20 cellular contexts compared by ENCODE assay signal in the genomic region with DNA sequence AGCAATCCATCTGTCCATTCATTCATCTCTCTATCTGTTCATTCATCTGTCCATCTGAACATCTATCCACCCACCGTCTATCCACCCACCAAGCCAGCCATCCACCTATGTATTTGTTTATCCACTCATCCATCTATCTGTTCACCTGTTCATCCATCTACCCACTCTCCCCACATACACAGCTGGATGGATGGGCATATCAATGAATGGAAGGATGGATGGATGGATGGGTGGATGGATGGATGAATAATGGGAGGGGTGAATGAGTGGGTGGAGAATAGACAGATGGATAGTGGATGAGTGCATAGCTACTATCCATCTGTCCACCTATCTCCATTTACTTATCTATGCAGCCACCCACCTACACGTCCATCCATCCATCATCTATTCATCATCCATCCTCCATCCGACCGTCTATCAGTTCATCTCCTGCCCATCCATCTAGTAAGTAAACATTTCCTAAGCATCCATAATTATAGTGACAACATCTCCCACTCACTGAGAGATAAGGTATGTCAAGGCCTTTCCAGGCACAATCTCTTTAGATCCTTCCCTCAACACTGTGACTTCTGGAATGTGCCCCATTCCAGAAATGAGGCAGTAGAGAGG. TPM values are rescaled to one million over a fixed set of nuclear protein-coding genes. Genes with fewer than 3 reads are reported as not detected.
DNase-seq lines count a peak whose midpoint lies in the region; ATAC-seq, FAIRE-seq and TF ChIP-seq lines count a peak whose summit lies in the region.
"Had no signal": no experiment of that assay in that cellular context is flagged by ENCODE, and none has a peak within 500 bp of the region (broad histone marks: within the 10 kb centered on the region; RNA-seq: fewer than 3 reads in every experiment).

No MANE protein-coding gene starts in this region.

- H3K9me3 ChIP-seq in HepG2 (ENCODE audit: low read length): no peaks in the 10 kb centered on the region
- H3K9me3 ChIP-seq: HAP-1 had no signal

- H3K27ac ChIP-seq in HepG2 (ENCODE audit: extremely low read length, insufficient read depth, low read length): peak overlapping the region; percentile 21

- no peak overlapping the region for H3K9ac ChIP-seq in HepG2 (ENCODE audit: insufficient read depth, low read depth, low read length)

- no peak for TF ChIP-seq POLR2A in HepG2 (IDR thresholded peaks at IDR 0.05; ENCODE audit: insufficient read depth in 1 of 2, low read depth in 2 of 2, low read length in 2 of 2)

- FAIRE-seq in HepG2 (lab: Jason Lieb, UNC) (no peak), urothelium cell line (lab: Jason Lieb, UNC) (peak; percentile 37)
- FAIRE-seq: G401.6, GM12892, H54 had no signal

- H3K4me1 ChIP-seq in HepG2 (ENCODE audit: insufficient read depth, low read length): peaks cover 70% of the 10 kb centered on the region

- ATAC-seq in HepG2: peak; percentile 4; the same call in 2 of the 3 replicates
- no peak for ATAC-seq in SK-N-SH treated with all-trans-retinoic acid at 6 μM for 48 hours
- ATAC-seq in HG03439 (IDR thresholded peaks at IDR 0.05; ENCODE audit: unreplicated experiment): no peak

- peak overlapping the region; percentile 51 for H3K4me2 ChIP-seq in HepG2 (ENCODE audit: low read depth, low read length)

- intact Hi-C loops in HepG2 (cut with micrococcal nuclease; ENCODE audit: unreplicated experiment): no loop called here

- WGBS in HepG2 (ENCODE audit: low lambda C conversion rate): 13% methylated on average over 4 of the region's 4 CpGs

- H3K27me3 ChIP-seq in HepG2 (ENCODE audit: control insufficient read depth in 1 of 2, insufficient read depth in 2 of 2, low read length in 2 of 2): peaks cover 1 to 8% of the 10 kb centered on the region in 2 experiments; a peak in 2 of 5 replicates

- H3K36me3 ChIP-seq in HepG2 (replicated peaks in 1 of 2; ENCODE audit: control insufficient read depth in 1 of 2, insufficient read depth in 2 of 2, low read length in 2 of 2): no peaks in the 10 kb centered on the region
- H3K36me3 ChIP-seq: HAP-1 had no signal

- CTCF ChIA-PET in HepG2 (lab: Yijun Ruan, JAX; ENCODE audit: low intra/inter-chr PET ratio, low total read pairs): no interaction called here

- no peak overlapping the region for H3K4me3 ChIP-seq in HepG2 (replicated peaks in 1 of 3; ENCODE audit: insufficient read depth in 1 of 3, low read depth in 2 of 3, low read length in 3 of 3)
- H3K4me3 ChIP-seq: HAP-1 had no signal

- no peaks in the 10 kb centered on the region for H4K20me1 ChIP-seq in HepG2 (ENCODE audit: insufficient read depth, low read length)

- no peak for TF ChIP-seq RAD21 in HepG2 (CRISPR knock-in tag; IDR thresholded peaks at IDR 0.05)

- H3K79me2 ChIP-seq in HepG2 (ENCODE audit: insufficient read depth, low read length): no peaks in the 10 kb centered on the region

- TF ChIP-seq EP300 in HepG2 (IDR thresholded peaks at IDR 0.05; ENCODE audit: low read depth in 2 of 2, low read length in 2 of 2): no peak; a peak in 1 of 4 replicates
- TF ChIP-seq EP300 in HepG2 (CRISPR knock-in tag; IDR thresholded peaks at IDR 0.05; ENCODE audit: borderline replicate concordance): no peak

- no peak overlapping the region for H2AFZ ChIP-seq in HepG2 (ENCODE audit: low read length)

- in situ Hi-C loops in HepG2 (cut with HindIII; ENCODE audit: extremely low pct_ligation_motif_present, low pct_unique_long_range_greater_than_20kb): no loop called here

- POLR2A ChIA-PET in HepG2 (lab: Yijun Ruan, JAX): interaction anchor here (2.3 to 12.9 kb wide), 3 partner anchors 10 to 17 kb away, joined by 21 to 96 read pairs (median 26); a partner anchor contains a TSS

- TF ChIP-seq CTCF in HepG2 (CRISPR knock-in tag; IDR thresholded peaks at IDR 0.05): no peak

- peak; percentile 66 for DNase-seq in NCI-H146 (lab: John Stamatoyannopoulos, UW)
- DNase-seq in HepG2 (ENCODE audit: low spot score): no peak
- no peak for DNase-seq in urothelium cell line (ENCODE audit: low spot score)
- DNase-seq in NCI-H510A treated with DMSO at 0.1 percent for 48 hours (lab: John Stamatoyannopoulos, UW): no peak
- DNase-seq: C1 segment of cervical spinal cord; Calu3; CD4-positive, alpha-beta memory T cell; COR-L47; DMS153; DND-41; GOT3 had no signal

- no TSS peak for BruUV-seq in HepG2 (replicated peaks; lab: Mats Ljungman, UMichigan)

TF ChIP-seq in SK-N-SH treated with all-trans-retinoic acid at 6 μM for 48 hours, 23 proteins besides CTCF, POLR2A, EP300 and RAD21:
- TF ChIP-seq ZNF565 (CRISPR knock-in tag; conservative IDR thresholded peaks at IDR 0.05; ENCODE audit: low read depth) (no peak), ESRRG (CRISPR knock-in tag; IDR thresholded peaks at IDR 0.05) (no peak), BACH2 (CRISPR knock-in tag; IDR thresholded peaks at IDR 0.05; ENCODE audit: borderline replicate concordance) (no peak)

RNA-seq across cellular contexts. Expression of a gene that starts 16.1 kb away (rescaled TPM):
- 5.4 and 12.6 TPM in 2 replicates for total RNA-seq in HepG2 (2016; rRNA removed; fragmentation: Illumina TruSeq; extraction: Trizol)
- 3.7 TPM in 2 replicates for total RNA-seq in HepG2 (2016; cell fraction: cytosol; rRNA removed; fragmentation: Illumina TruSeq; extraction: Trizol; ENCODE audit: low read depth)
- 5.2 and 15.5 TPM in 2 replicates for total RNA-seq in HepG2 (2016; cell fraction: insoluble cytoplasmic fraction; rRNA removed; fragmentation: Illumina TruSeq; extraction: Trizol)
- 3.3 and 3.9 TPM in 2 replicates for total RNA-seq in HepG2 (2016; cell fraction: membrane; rRNA removed; fragmentation: Illumina TruSeq; extraction: Trizol)
- 23.9 and 29.1 TPM in 2 replicates for total RNA-seq in HepG2 (2016; cell fraction: nucleus; rRNA removed; fragmentation: Illumina TruSeq; extraction: Trizol)
- polyA plus RNA-seq in HepG2 (2011; rRNA removed): 6.5 and 19.5 TPM in 2 replicates
- polyA plus RNA-seq in HepG2 (2011; cell fraction: cytosol; rRNA removed): 2.9 and 9.4 TPM in 2 replicates
- polyA plus RNA-seq in HepG2 (2011; cell fraction: nucleus; rRNA removed): 21.5 and 61.9 TPM in 2 replicates
- 220 and 303 TPM in 2 replicates for polyA plus RNA-seq in HepG2 (2012)
- 0.43 and 0.67 TPM in 2 replicates for polyA plus RNA-seq in HepG2 (2016; cell fraction: cytosol; fragmentation: Illumina TruSeq; extraction: Trizol; ENCODE audit: low read depth)
- 5.0 and 5.7 TPM in 2 replicates for polyA plus RNA-seq in HepG2 (2016; cell fraction: insoluble cytoplasmic fraction; fragmentation: Illumina TruSeq; extraction: Trizol; ENCODE audit: low read depth)
- 0.71 and 0.72 TPM in 2 replicates for polyA plus RNA-seq in HepG2 (2016; cell fraction: membrane; fragmentation: Illumina TruSeq; extraction: Trizol; ENCODE audit: low read depth)
- 17.4 and 17.7 TPM in 2 replicates for polyA plus RNA-seq in HepG2 (2016; cell fraction: nucleus; fragmentation: Illumina TruSeq; extraction: Trizol; ENCODE audit: insufficient read depth, low read depth)
- polyA minus RNA-seq in HepG2 (2011; rRNA and poly(A)+ RNA removed; ENCODE audit: low replicate concordance): 0.12 and 22.5 TPM in 2 replicates
- 7.7 and 23.7 TPM in 2 replicates for polyA minus RNA-seq in HepG2 (2011; cell fraction: cytosol; rRNA and poly(A)+ RNA removed)
- polyA minus RNA-seq in HepG2 (2011; cell fraction: nucleus; rRNA and poly(A)+ RNA removed): 39.8 and 149 TPM in 2 replicates
- total RNA-seq: A172; A673; CD4-positive, alpha-beta memory T cell had no signal
- polyA plus RNA-seq: BJ; CD4-positive, alpha-beta memory T cell had no signal

RNA-seq across cellular contexts. Expression of a gene that starts 43.2 kb away (rescaled TPM):
- total RNA-seq in HepG2 (2016; rRNA removed; fragmentation: Illumina TruSeq; extraction: Trizol): not detected in 2 replicates
- total RNA-seq in HepG2 (2016; cell fraction: cytosol; rRNA removed; fragmentation: Illumina TruSeq; extraction: Trizol; ENCODE audit: low read depth): not detected in 2 replicates
- not detected in 2 replicates for total RNA-seq in HepG2 (2016; cell fraction: insoluble cytoplasmic fraction; rRNA removed; fragmentation: Illumina TruSeq; extraction: Trizol)
- not detected in 2 replicates for total RNA-seq in HepG2 (2016; cell fraction: membrane; rRNA removed; fragmentation: Illumina TruSeq; extraction: Trizol)
- total RNA-seq in HepG2 (2016; cell fraction: nucleus; rRNA removed; fragmentation: Illumina TruSeq; extraction: Trizol): not detected in 2 replicates
- not detected in 2 replicates for polyA plus RNA-seq in HepG2 (2011; rRNA removed)
- not detected in 2 replicates for polyA plus RNA-seq in HepG2 (2011; cell fraction: cytosol; rRNA removed)
- not detected in 2 replicates for polyA plus RNA-seq in HepG2 (2011; cell fraction: nucleus; rRNA removed)
- not detected in 2 replicates for polyA plus RNA-seq in HepG2 (2012)
- polyA plus RNA-seq in HepG2 (2016; cell fraction: cytosol; fragmentation: Illumina TruSeq; extraction: Trizol; ENCODE audit: low read depth): not detected in 2 replicates
- not detected in 2 replicates for polyA plus RNA-seq in HepG2 (2016; cell fraction: insoluble cytoplasmic fraction; fragmentation: Illumina TruSeq; extraction: Trizol; ENCODE audit: low read depth)
- not detected in 2 replicates for polyA plus RNA-seq in HepG2 (2016; cell fraction: membrane; fragmentation: Illumina TruSeq; extraction: Trizol; ENCODE audit: low read depth)
- not detected in 2 replicates for polyA plus RNA-seq in HepG2 (2016; cell fraction: nucleus; fragmentation: Illumina TruSeq; extraction: Trizol; ENCODE audit: insufficient read depth, low read depth)
- polyA minus RNA-seq in HepG2 (2011; rRNA and poly(A)+ RNA removed; ENCODE audit: low replicate concordance): not detected in 2 replicates
- polyA minus RNA-seq in HepG2 (2011; cell fraction: cytosol; rRNA and poly(A)+ RNA removed): not detected in 2 replicates
- polyA minus RNA-seq in HepG2 (2011; cell fraction: nucleus; rRNA and poly(A)+ RNA removed): not detected in 2 replicates
- total RNA-seq: A172, A673 had no signal
- polyA plus RNA-seq: BJ had no signal

RNA-seq across cellular contexts. Expression of a gene that starts 52.1 kb away (rescaled TPM):
- not detected in 2 replicates for total RNA-seq in HepG2 (2016; rRNA removed; fragmentation: Illumina TruSeq; extraction: Trizol)
- not detected in 2 replicates for total RNA-seq in HepG2 (2016; cell fraction: cytosol; rRNA removed; fragmentation: Illumina TruSeq; extraction: Trizol; ENCODE audit: low read depth)
- not detected in 2 replicates for total RNA-seq in HepG2 (2016; cell fraction: insoluble cytoplasmic fraction; rRNA removed; fragmentation: Illumina TruSeq; extraction: Trizol)
- not detected in 2 replicates for total RNA-seq in HepG2 (2016; cell fraction: membrane; rRNA removed; fragmentation: Illumina TruSeq; extraction: Trizol)
- not detected in 2 replicates for total RNA-seq in HepG2 (2016; cell fraction: nucleus; rRNA removed; fragmentation: Illumina TruSeq; extraction: Trizol)
- 0.04 and 0.05 TPM in 2 replicates for polyA plus RNA-seq in HepG2 (2011; rRNA removed)
- polyA plus RNA-seq in HepG2 (2011; cell fraction: cytosol; rRNA removed): 0.03 TPM in 1 of 2 replicates, not detected in the other
- polyA plus RNA-seq in HepG2 (2011; cell fraction: nucleus; rRNA removed): not detected in 2 replicates
- 0.13 and 0.42 TPM in 2 replicates for polyA plus RNA-seq in HepG2 (2012)
- not detected in 2 replicates for polyA plus RNA-seq in HepG2 (2016; cell fraction: cytosol; fragmentation: Illumina TruSeq; extraction: Trizol; ENCODE audit: low read depth)
- not detected in 2 replicates for polyA plus RNA-seq in HepG2 (2016; cell fraction: insoluble cytoplasmic fraction; fragmentation: Illumina TruSeq; extraction: Trizol; ENCODE audit: low read depth)
- polyA plus RNA-seq in HepG2 (2016; cell fraction: membrane; fragmentation: Illumina TruSeq; extraction: Trizol; ENCODE audit: low read depth): not detected in 2 replicates
- polyA plus RNA-seq in HepG2 (2016; cell fraction: nucleus; fragmentation: Illumina TruSeq; extraction: Trizol; ENCODE audit: insufficient read depth, low read depth): not detected in 2 replicates
- 0.22 and 0.26 TPM in 2 replicates for polyA minus RNA-seq in HepG2 (2011; rRNA and poly(A)+ RNA removed; ENCODE audit: low replicate concordance)
- polyA minus RNA-seq in HepG2 (2011; cell fraction: cytosol; rRNA and poly(A)+ RNA removed): not detected in 2 replicates
- polyA minus RNA-seq in HepG2 (2011; cell fraction: nucleus; rRNA and poly(A)+ RNA removed): not detected in 2 replicates
- total RNA-seq: A172; Calu3; CD4-positive, alpha-beta memory T cell had no signal
- polyA plus RNA-seq: BJ; CD4-positive, alpha-beta memory T cell had no signal
